Comparison of ENCODE assay signal across 8 cellular contexts in genomic region chr12:47828967-47829482, GRCh38. TPM values are rescaled to one million over a fixed set of nuclear protein-coding genes. Genes with fewer than 3 reads are reported as not detected.
A peak's percentile ranks its signal among the peaks of the same experiment; 100 is the strongest.
DNase-seq lines count a peak whose midpoint lies in the region; ATAC-seq and TF ChIP-seq lines count a peak whose summit lies in the region.

No MANE protein-coding gene starts in this region.

- H3K27ac ChIP-seq in CD4-positive, CD25-positive, alpha-beta regulatory T cell (ENCODE audit: insufficient read depth, low read length, poor library complexity, severe bottlenecking), result peak overlapping the region; percentile 49
- peak overlapping the region; percentile 81 to 93 for H3K27ac ChIP-seq in lung (ENCODE audit: low read depth in 1 of 2, low read length in 1 of 2)

- no peaks in the 10 kb centered on the region for H3K36me3 ChIP-seq in CD4-positive, CD25-positive, alpha-beta regulatory T cell (ENCODE audit: control insufficient read depth, insufficient read depth, low read length)
- H3K36me3 ChIP-seq in lung (ENCODE audit: control insufficient read depth in 2 of 2, insufficient read depth in 2 of 2, low read length in 2 of 2), result no peaks in the 10 kb centered on the region

- H3K9me3 Mint-ChIP-seq in CD4-positive, CD25-positive, alpha-beta regulatory T cell, result no peaks in the 10 kb centered on the region
- H3K9me3 Mint-ChIP-seq in chondrocyte (ENCODE audit: low read depth), result no peaks in the 10 kb centered on the region

- H3K27ac Mint-ChIP-seq in CD4-positive, CD25-positive, alpha-beta regulatory T cell, result peak overlapping the region; percentile 77 to 90 (median 79)
- peak overlapping the region; percentile 74 for H3K27ac Mint-ChIP-seq in chondrocyte (ENCODE audit: unreplicated experiment)

- TF ChIP-seq CTCF in NB4 (IDR thresholded peaks at IDR 0.05; ENCODE audit: low read depth, low read length), result no peak
- no peak for TF ChIP-seq CTCF in chondrocyte (IDR thresholded peaks at IDR 0.05)
- TF ChIP-seq CTCF in lung (IDR thresholded peaks at IDR 0.05; ENCODE audit: control extremely low read depth, extremely low read depth), result no peak

- H3K27me3 Mint-ChIP-seq in CD4-positive, CD25-positive, alpha-beta regulatory T cell, result no peaks in the 10 kb centered on the region
- H3K27me3 Mint-ChIP-seq in chondrocyte (ENCODE audit: low read depth), result no peaks in the 10 kb centered on the region

- 21 to 22% methylated on average over 7 of the region's 7 CpGs for WGBS in lung, 2 donors

- no peaks in the 10 kb centered on the region for H3K27me3 ChIP-seq in CD4-positive, CD25-positive, alpha-beta regulatory T cell (ENCODE audit: control insufficient read depth, insufficient read depth, low read length)
- no peaks in the 10 kb centered on the region for H3K27me3 ChIP-seq in lung (ENCODE audit: control insufficient read depth, insufficient read depth)

- TF ChIP-seq POLR2A in NB4 (IDR thresholded peaks at IDR 0.05; ENCODE audit: extremely low read depth, insufficient read length), result no peak

- H3K4me1 Mint-ChIP-seq in CD4-positive, CD25-positive, alpha-beta regulatory T cell, result peaks cover 21 to 92% (median 60%) of the 10 kb centered on the region in 4 donors
- H3K4me1 Mint-ChIP-seq in chondrocyte (ENCODE audit: low read depth), result peaks cover 41% of the 10 kb centered on the region

- peak overlapping the region; percentile 13 for H3K4me3 ChIP-seq in CD4-positive, CD25-positive, alpha-beta regulatory T cell (ENCODE audit: low read depth, low read length)
- H3K4me3 ChIP-seq in NB4 (ENCODE audit: low read depth, low read length) (no peak overlapping the region), lung (no peak overlapping the region)

- peaks cover 92% of the 10 kb centered on the region for H3K4me1 ChIP-seq in CD4-positive, CD25-positive, alpha-beta regulatory T cell (ENCODE audit: control insufficient read depth, insufficient read depth, low read length, poor library complexity, severe bottlenecking)
- H3K4me1 ChIP-seq in lung (ENCODE audit: control insufficient read depth in 2 of 2, insufficient read depth in 2 of 2, low read length in 2 of 2), result peaks cover 26 to 29% of the 10 kb centered on the region in 2 donors

- DNase-seq in CD4-positive, CD25-positive, alpha-beta regulatory T cell, result no peak
- peak; percentile 50 for DNase-seq in NB4 (ENCODE audit: low read depth)
- peak; percentile 71 for DNase-seq in chondrocyte (ENCODE audit: low spot score)
- DNase-seq in lung (ENCODE audit: low spot score), result peak; percentile 86
- no peak for DNase-seq in NCI-H774 (lab: John Stamatoyannopoulos, UW)
- DNase-seq in DMS53 (lab: John Stamatoyannopoulos, UW), result no peak

- H3K4me3 Mint-ChIP-seq in CD4-positive, CD25-positive, alpha-beta regulatory T cell, result peak overlapping the region in 3 of 4 donors; percentile 28 to 62 (median 43)
- no peak overlapping the region for H3K4me3 Mint-ChIP-seq in chondrocyte (ENCODE audit: unreplicated experiment)

- no peak for ATAC-seq in CD4-positive, CD25-positive, alpha-beta regulatory T cell (ENCODE audit: low read depth in 2 of 2)
- ATAC-seq in lung (ENCODE audit: insufficient read depth, low FRiP score) (peak; percentile 65), GM21528 (IDR thresholded peaks at IDR 0.05; ENCODE audit: low FRiP score, unreplicated experiment) (no peak), HG03354 (IDR thresholded peaks at IDR 0.05; ENCODE audit: poor library complexity, severe bottlenecking, unreplicated experiment) (no peak)

- H3K9me3 ChIP-seq in CD4-positive, CD25-positive, alpha-beta regulatory T cell (ENCODE audit: control insufficient read depth in 2 of 2, low read length in 2 of 2), result no peaks in the 10 kb centered on the region
- H3K9me3 ChIP-seq in lung (ENCODE audit: control insufficient read depth in 2 of 2, insufficient read depth in 1 of 2, low read length in 1 of 2), result no peaks in the 10 kb centered on the region

- H3K36me3 Mint-ChIP-seq in CD4-positive, CD25-positive, alpha-beta regulatory T cell, result no peaks in the 10 kb centered on the region
- H3K36me3 Mint-ChIP-seq in chondrocyte (ENCODE audit: low read depth), result no peaks in the 10 kb centered on the region

RNA-seq across cellular contexts. Expression of gene HDAC7, which starts 9.3 kb away (rescaled TPM):
- 163 TPM for total RNA-seq in CD4-positive, CD25-positive, alpha-beta regulatory T cell
- polyA plus RNA-seq in CD4-positive, CD25-positive, alpha-beta regulatory T cell, result 10 to 100 TPM; 14.0 to 15.4 (median 15.3) TPM
- total RNA-seq in chondrocyte (79.1 to 93.2 TPM (median 89.6 TPM) in 3 replicates), lung (100 to 1,000 TPM in 1 of 2 donors, 10 to 100 TPM in 1; 49.3 to 119 TPM)
- polyA plus RNA-seq in lung, result 10 to 100 TPM; 67.6 to 71.9 TPM

RNA-seq across cellular contexts. Expression of gene SLC48A1, which starts 56.0 kb away (rescaled TPM):
- 4.9 TPM for total RNA-seq in CD4-positive, CD25-positive, alpha-beta regulatory T cell
- 10 to 100 TPM in 1 of 4 donors, 1 to 10 TPM in 3; 7.3 to 12.7 (median 8.7) TPM for polyA plus RNA-seq in CD4-positive, CD25-positive, alpha-beta regulatory T cell
- total RNA-seq in chondrocyte (11.4 to 18.4 TPM (median 11.5 TPM) in 3 replicates), lung (10 to 100 TPM; 16.9 to 31.3 TPM)
- 10 to 100 TPM; 16.8 to 24.5 TPM for polyA plus RNA-seq in lung

Comparison
In these comparisons a context has a peak if more than half of its experiments do, and no peak if none do; other contexts are left out.
1. DNase-seq: peak in NB4 (single experiment), chondrocyte (single experiment) and lung (single experiment); none in CD4-positive, CD25-positive, alpha-beta regulatory T cell (0 of 3), NCI-H774 (single experiment) and DMS53 (single experiment).